8 cellular contexts compared by ENCODE assay signal in genomic region chr16:4402439-4403132, GRCh38. TPM values are rescaled to one million over a fixed set of nuclear protein-coding genes. Genes with fewer than 3 reads are reported as not detected.
DNase-seq lines count a peak whose midpoint lies in the region; ATAC-seq, FAIRE-seq and TF ChIP-seq lines count a peak whose summit lies in the region.

No MANE protein-coding gene starts in this region.

- FAIRE-seq in frontal cortex (lab: Jason Lieb, UNC), result no peak

- no peaks in the 10 kb centered on the region for H3K9me3 ChIP-seq in osteoblast (ENCODE audit: low read depth, low read length)
- no peaks in the 10 kb centered on the region for H3K9me3 ChIP-seq in upper lobe of left lung

- peak overlapping the region; percentile 73 for H2AFZ ChIP-seq in osteoblast (ENCODE audit: low read length)

- H4K20me1 ChIP-seq in osteoblast (ENCODE audit: insufficient read depth, low read length), result no peaks in the 10 kb centered on the region

- peak overlapping the region; percentile 83 for H3K4me2 ChIP-seq in osteoblast (ENCODE audit: insufficient read depth, low read length)

- no peaks in the 10 kb centered on the region for H3K4me1 ChIP-seq in osteoblast (ENCODE audit: insufficient read depth, low read length)
- peaks cover 7 to 12% (median 8%) of the 10 kb centered on the region in 4 donors for H3K4me1 ChIP-seq in upper lobe of left lung

- in situ Hi-C loops in G401 (cut with HindIII; ENCODE audit: low sequenced_read_pairs), result no loop called here

- no peak overlapping the region for H3K27ac ChIP-seq in osteoblast (ENCODE audit: low read depth, low read length)
- peak overlapping the region in 1 of 4 donors; percentile 21 for H3K27ac ChIP-seq in upper lobe of left lung

- WGBS in upper lobe of left lung, 2 donors, result 34 to 41% methylated on average over 9 to 20 of the region's 29 CpGs

- H3K4me3 ChIP-seq in osteoblast (ENCODE audit: insufficient read depth, low read length) (peak overlapping the region; percentile 59), upper lobe of left lung (no peak overlapping the region)

- DNase-seq in G401 (ENCODE audit: low spot score), result peak; percentile 81
- peak; percentile 13 for DNase-seq in SHP77 treated with DMSO at 0.1 percent for 48 hours (lab: John Stamatoyannopoulos, UW)
- peak; percentile 88 for DNase-seq in activated effector memory CD4-positive, alpha-beta T cell treated with anti-CD3 and anti-CD28 coated beads, Interleukin-2, amount 50 U/mL, for 16 hours
- DNase-seq in frontal cortex (ENCODE audit: low spot score in 2 of 2), result peak; percentile 82 to 94
- peak; percentile 100 for DNase-seq in osteoblast (ENCODE audit: insufficient read length, low spot score, missing footprints)
- DNase-seq in upper lobe of left lung, result peak; percentile 81 to 96

- ATAC-seq in upper lobe of left lung (ENCODE audit: low FRiP score in 2 of 2) (peak; percentile 90 to 93), GM19455 (IDR thresholded peaks at IDR 0.05; ENCODE audit: unreplicated experiment) (no peak)

- TF ChIP-seq CTCF in LNCAP (IDR thresholded peaks at IDR 0.05) (peak; percentile 98), osteoblast (IDR thresholded peaks at IDR 0.05; ENCODE audit: extremely low read depth, low read depth, low read length) (peak; percentile 82), upper lobe of left lung (IDR thresholded peaks at IDR 0.05) (peak; percentile 89 to 97 (median 95))

- no peaks in the 10 kb centered on the region for H3K79me2 ChIP-seq in osteoblast (ENCODE audit: insufficient read depth, low read length)

- TF ChIP-seq POLR2A in upper lobe of left lung (IDR thresholded peaks at IDR 0.05), result no peak

- no peaks in the 10 kb centered on the region for H3K27me3 ChIP-seq in osteoblast (ENCODE audit: insufficient read depth, low read length)
- H3K27me3 ChIP-seq in upper lobe of left lung, result no peaks in the 10 kb centered on the region

- TF ChIP-seq EP300 in upper lobe of left lung (IDR thresholded peaks at IDR 0.05), result no peak

- peaks cover 6% of the 10 kb centered on the region for H3K36me3 ChIP-seq in osteoblast (ENCODE audit: insufficient read depth, low read length)
- H3K36me3 ChIP-seq in upper lobe of left lung, result peaks cover 17 to 75% (median 56%) of the 10 kb centered on the region in 4 donors

RNA-seq across cellular contexts. Expression of gene CORO7, which starts 13.8 kb away (rescaled TPM):
- total RNA-seq in G401 (2014; rRNA removed; shearing (Covaris generic)), result 34.2 and 39.5 TPM in 2 replicates
- total RNA-seq in frontal cortex (39.1 TPM), osteoblast (9.7 and 17.7 TPM in 2 replicates), upper lobe of left lung (100 to 1,000 TPM in 2 of 6 donors, 10 to 100 TPM in 4; 42.9 to 235 (median 69.0) TPM)

RNA-seq across cellular contexts. Expression of gene DNAJA3, which starts 23.1 kb away (rescaled TPM):
- 79.4 and 89.7 TPM in 2 replicates for total RNA-seq in G401 (2014; rRNA removed; shearing (Covaris generic))
- total RNA-seq in frontal cortex (42.8 TPM), osteoblast (30.0 and 30.9 TPM in 2 replicates), upper lobe of left lung (10 to 100 TPM; 31.2 to 61.8 (median 36.6) TPM)

RNA-seq across cellular contexts. Expression of gene VASN, which starts 30.9 kb away (rescaled TPM):
- total RNA-seq in G401 (2014; rRNA removed; shearing (Covaris generic)), result 9.9 and 14.4 TPM in 2 replicates
- 1.6 TPM for total RNA-seq in frontal cortex
- 202 and 217 TPM in 2 replicates for total RNA-seq in osteoblast
- total RNA-seq in upper lobe of left lung, result 10 to 100 TPM; 11.4 to 40.6 (median 30.2) TPM

RNA-seq across cellular contexts. Expression of gene PAM16, which starts 51.5 kb away (rescaled TPM):
- total RNA-seq in G401 (2014; rRNA removed; shearing (Covaris generic)), result 68.3 and 83.9 TPM in 2 replicates
- 28.5 TPM for total RNA-seq in frontal cortex
- 17.4 and 18.6 TPM in 2 replicates for total RNA-seq in osteoblast
- 10 to 100 TPM; 45.5 to 71.8 (median 62.6) TPM for total RNA-seq in upper lobe of left lung

Comparison
In these comparisons a context has a peak if more than half of its experiments do, and no peak if none do; other contexts are left out.
1. DNase-seq: peak in every context shown above with its lines; median percentile 100 in osteoblast; 88 in upper lobe of left lung; 88 in activated effector memory CD4-positive, alpha-beta T cell treated with anti-CD3 and anti-CD28 coated beads, Interleukin-2, amount 50 U/mL, for 16 hours; 88 in frontal cortex; 81 in G401; 13 in SHP77 treated with DMSO at 0.1 percent for 48 hours.